In genomic region chr6:16331328-16332174, GRCh38 we compare ENCODE assay signal across 8 cellular contexts.
DNase-seq lines count a peak whose midpoint lies in the region; ATAC-seq and TF ChIP-seq lines count a peak whose summit lies in the region.

No MANE protein-coding gene starts in this region.

- H3K4ac ChIP-seq in IMR-90 (ENCODE audit: low read depth, low read length), result peak overlapping the region; percentile 80

- TF ChIP-seq RAD21 in IMR-90 (IDR thresholded peaks at IDR 0.05; ENCODE audit: low read length), result peak; percentile 75

- peak overlapping the region; percentile 18; the same call in 1 of the 2 replicates for H3K27ac ChIP-seq in IMR-90 (ENCODE audit: insufficient read depth, low read length)
- no peak overlapping the region for H3K27ac ChIP-seq in gastroesophageal sphincter
- no peak overlapping the region for H3K27ac ChIP-seq in ovary
- no peak overlapping the region for H3K27ac ChIP-seq in upper lobe of left lung

- dilution Hi-C loops in IMR-90 (cut with HindIII; ENCODE audit: low sequenced_read_pairs, unreplicated experiment), result no loop called here

- H3K27me3 ChIP-seq in IMR-90 (ENCODE audit: control insufficient read depth, insufficient read depth, low read length) (no peaks in the 10 kb centered on the region), gastroesophageal sphincter (no peaks in the 10 kb centered on the region), ovary (no peaks in the 10 kb centered on the region), upper lobe of left lung (no peaks in the 10 kb centered on the region)

- CTCF ChIA-PET in IMR-90 (lab: Yijun Ruan, JAX), result interaction anchor here (0.7 to 1.4 kb wide), 11 partner anchors 9 to 431 kb away, joined by 3 to 5 read pairs (median 4); no protein-coding TSS in a partner anchor

- no peak for TF ChIP-seq POLR2A in IMR-90 (IDR thresholded peaks at IDR 0.05; ENCODE audit: low read depth, low read length)
- TF ChIP-seq POLR2A in gastroesophageal sphincter (IDR thresholded peaks at IDR 0.05), result no peak
- TF ChIP-seq POLR2A in ovary (IDR thresholded peaks at IDR 0.05), result no peak
- TF ChIP-seq POLR2A in upper lobe of left lung (IDR thresholded peaks at IDR 0.05), result no peak

- no peak overlapping the region for H3K4me3 ChIP-seq in IMR-90 (ENCODE audit: insufficient read depth, low read depth, low read length)
- no peak overlapping the region for H3K4me3 ChIP-seq in gastroesophageal sphincter
- H3K4me3 ChIP-seq in ovary, result no peak overlapping the region
- H3K4me3 ChIP-seq in upper lobe of left lung, result no peak overlapping the region

- no TSS peak for BruUV-seq in IMR-90 (replicated peaks; lab: Mats Ljungman, UMichigan)

- peak overlapping the region; percentile 40 for H2BK5ac ChIP-seq in IMR-90 (ENCODE audit: low read depth, low read length, poor library complexity, severe bottlenecking)

- peaks cover 12% of the 10 kb centered on the region for H3K4me1 ChIP-seq in IMR-90 (ENCODE audit: control insufficient read depth, insufficient read depth, low read length)
- peaks cover 4 to 54% (median 12%) of the 10 kb centered on the region in 3 donors for H3K4me1 ChIP-seq in gastroesophageal sphincter
- peaks cover 3% of the 10 kb centered on the region for H3K4me1 ChIP-seq in ovary (ENCODE audit: insufficient read depth)
- peaks cover 19 to 26% (median 24%) of the 10 kb centered on the region in 4 donors for H3K4me1 ChIP-seq in upper lobe of left lung

- peak overlapping the region; percentile 85; the same call in 1 of the 2 replicates for H3K23ac ChIP-seq in IMR-90 (ENCODE audit: low read depth, low read length)

- no CpG with 5 or more reads among the region's 11 CpGs for WGBS in IMR-90 (ENCODE audit: extremely low coverage in 2 of 2, insufficient read length in 1 of 2), 2 experiments
- WGBS in gastroesophageal sphincter (ENCODE audit: low coverage in 1 of 2), 2 donors, result 28 to 34% methylated on average over 10 to 11 of the region's 11 CpGs
- 15 to 16% (median 16%) methylated on average over 11 of the region's 11 CpGs for whole genome bisulfite sequencing in ovary, 3 donors
- WGBS in upper lobe of left lung, 2 donors, result 27 to 31% methylated on average over 11 of the region's 11 CpGs

- H2BK20ac ChIP-seq in IMR-90 (ENCODE audit: low read depth, low read length), result peak overlapping the region; percentile 82; the same call in 1 of the 2 replicates

- POLR2A ChIA-PET in IMR-90 (lab: Charles Lee; ENCODE audit: unreplicated experiment), result interaction anchor here (0.7 kb wide), 1 partner anchor 11 kb away, joined by 3 read pairs; no protein-coding TSS in a partner anchor

- peak overlapping the region; percentile 46; the same call in 1 of the 3 replicates for H2BK15ac ChIP-seq in IMR-90 (ENCODE audit: low read depth, low read length)

- 0 out of 2 replicates have a peak, but pooled peaks cover 4% of the 10 kb centered on the region for H4K20me1 ChIP-seq in IMR-90 (ENCODE audit: insufficient read depth, low read length)

- intact Hi-C loops in IMR-90 (cut with micrococcal nuclease) (loop anchor here (1.0 to 10.0 kb wide), 8 partner anchors 45 to 755 kb away; no protein-coding TSS in a partner anchor), ovary (cut with DNase I) (loop anchor here in 3 of 4 donors (5.0 to 10.0 kb wide), 5 partner anchors 73 to 436 kb away; partner anchors contain the start of gene ATXN1 (in 1 of the 3))

- H2AK9ac ChIP-seq in IMR-90 (replicated peaks; ENCODE audit: low read depth, low read length, poor library complexity), result peak overlapping the region; percentile 70

- H3K36me3 ChIP-seq in IMR-90 (ENCODE audit: control insufficient read depth, insufficient read depth, low read length) (peaks cover 13% of the 10 kb centered on the region; the same call in 1 of the 2 replicates), gastroesophageal sphincter (peaks cover 0 to 18% of the 10 kb centered on the region in 2 donors), ovary (no peaks in the 10 kb centered on the region), upper lobe of left lung (peaks cover 0 to 17% (median 15%) of the 10 kb centered on the region in 4 donors)

- H3K14ac ChIP-seq in IMR-90 (replicated peaks; ENCODE audit: low read depth, low read length), result no peak overlapping the region

- peak overlapping the region; percentile 54; the same call in 1 of the 2 replicates for H3K18ac ChIP-seq in IMR-90 (ENCODE audit: low read depth, low read length)

- peak overlapping the region; percentile 62 for H2BK120ac ChIP-seq in IMR-90 (ENCODE audit: low read depth, low read length)

- H4K5ac ChIP-seq in IMR-90 (ENCODE audit: low read depth, low read length), result peak overlapping the region; percentile 56; the same call in 1 of the 2 replicates

- H2AFZ ChIP-seq in IMR-90 (replicated peaks; ENCODE audit: low read length, poor library complexity), result peak overlapping the region; percentile 80

- peak; percentile 77 for DNase-seq in CD1c-positive myeloid dendritic cell (ENCODE audit: extremely low spot score)
- DNase-seq in IMR-90, result peak; percentile 77
- peak; percentile 82 for DNase-seq in RPMI7951 (ENCODE audit: low read depth)
- peak; percentile 33 for DNase-seq in activated effector memory CD4-positive, alpha-beta T cell treated with Interleukin-2 at 50 U/mL for 16 hours
- peak; percentile 62 to 82 (median 74) for DNase-seq in ovary
- DNase-seq in upper lobe of left lung, result peak in 1 of 2 donors; percentile 79

- TF ChIP-seq EP300 in gastroesophageal sphincter (IDR thresholded peaks at IDR 0.05), result no peak
- TF ChIP-seq EP300 in ovary (IDR thresholded peaks at IDR 0.05), result no peak
- TF ChIP-seq EP300 in upper lobe of left lung (IDR thresholded peaks at IDR 0.05), result no peak

- peak overlapping the region; percentile 47 for H4K91ac ChIP-seq in IMR-90 (ENCODE audit: insufficient read depth, low read depth, low read length)

- H3K9ac ChIP-seq in IMR-90 (ENCODE audit: low read depth, low read length), result 0 out of 2 replicates have a peak overlapping the region, but pooled peaks have one; percentile 22

- H3K79me1 ChIP-seq in IMR-90 (ENCODE audit: low read depth in 1 of 2, low read length in 2 of 2), result peaks cover 2 to 18% of the 10 kb centered on the region in 2 experiments; a peak in 3 of 4 replicates

- ATAC-seq in GM19351 (IDR thresholded peaks at IDR 0.05; ENCODE audit: unreplicated experiment) (peak; percentile 60), IMR-90 (ENCODE audit: low read depth) (peak; percentile 63), gastroesophageal sphincter (peak; percentile 63), upper lobe of left lung (ENCODE audit: low FRiP score in 2 of 2) (peak; percentile 85 to 91)

- peak overlapping the region; percentile 82 for H2AK5ac ChIP-seq in IMR-90 (ENCODE audit: low read depth, low read length)

- H3K56ac ChIP-seq in IMR-90 (ENCODE audit: extremely low read depth, insufficient read depth, low read length), result no peak overlapping the region

- TF ChIP-seq CTCF in IMR-90 (conservative IDR thresholded peaks at IDR 0.05; ENCODE audit: low read depth, low read length) (peak; percentile 90), gastroesophageal sphincter (IDR thresholded peaks at IDR 0.05) (peak; percentile 87 to 96 (median 89)), ovary (IDR thresholded peaks at IDR 0.05) (peak; percentile 71 to 85 (median 75)), upper lobe of left lung (IDR thresholded peaks at IDR 0.05) (peak; percentile 70 to 92 (median 80))

- H4K8ac ChIP-seq in IMR-90 (ENCODE audit: low read depth in 2 of 2, low read length in 2 of 2), result peak overlapping the region in 1 of 2 experiments; percentile 78; a peak in 2 of 4 replicates

- H3K4me2 ChIP-seq in IMR-90 (ENCODE audit: low read depth, low read length), result peak overlapping the region; percentile 88

- peaks cover 18% of the 10 kb centered on the region for H3K9me1 ChIP-seq in IMR-90 (ENCODE audit: insufficient read depth, low read length)

- in situ Hi-C loops in IMR-90 (cut with MboI; ENCODE audit: low sequenced_read_pairs), result loop anchor here (5.0 to 10.0 kb wide), 3 partner anchors 431 to 756 kb away; partner anchors contain the start of gene ATXN1

- H3K9me3 ChIP-seq in IMR-90 (ENCODE audit: control insufficient read depth, insufficient read depth, low read length), result no peaks in the 10 kb centered on the region
- H3K9me3 ChIP-seq in gastroesophageal sphincter, result no peaks in the 10 kb centered on the region
- no peaks in the 10 kb centered on the region for H3K9me3 ChIP-seq in ovary
- no peaks in the 10 kb centered on the region for H3K9me3 ChIP-seq in upper lobe of left lung

TF ChIP-seq in IMR-90, 13 proteins besides CTCF, POLR2A, EP300 and RAD21:
- TF ChIP-seq CEBPB (IDR thresholded peaks at IDR 0.05; ENCODE audit: low read depth, low read length), result peak; percentile 60; the same call in 1 of the 2 replicates
- peak; percentile 88 for TF ChIP-seq SMC3 (IDR thresholded peaks at IDR 0.05; ENCODE audit: low read depth, low read length)
- no peak for TF ChIP-seq USF2 (IDR thresholded peaks at IDR 0.05; ENCODE audit: low read depth, low read length)
- TF ChIP-seq FOS (IDR thresholded peaks at IDR 0.05; ENCODE audit: low read depth, low read length), result no peak
- TF ChIP-seq RCOR1 (IDR thresholded peaks at IDR 0.05; ENCODE audit: insufficient replicate concordance, low read length), result no peak
